In genomic region chr2:240297553-240298315, GRCh38 we compare ENCODE assay signal across 15 cellular contexts.
"Had no signal": no experiment of that assay in that cellular context is flagged by ENCODE, and none has a peak within 500 bp of the region (broad histone marks: within the 10 kb centered on the region; RNA-seq: fewer than 3 reads in every experiment).

No MANE protein-coding gene starts in this region.

- DNase-seq: activated CD4-positive, alpha-beta T cell treated with anti-CD3 and anti-CD28 coated beads, Interleukin-2, amount 10 ng/mL, durations not matched to agents 7 days and 5 days; activated naive CD4-positive, alpha-beta T cell; activated naive CD8-positive, alpha-beta T cell treated with anti-CD3 and anti-CD28 coated beads for 36 hours; activated T-cell treated with anti-CD3 and anti-CD28 coated beads for 4 hours; amniotic stem cell; colonic mucosa; foreskin melanocyte; glutamatergic neuron; hypothalamus; sigmoid colon; stimulated activated CD4-positive, alpha-beta T cell treated with anti-CD3 and anti-CD28 coated beads, Interleukin-4, amount 100 ng/mL, for 24 hours; stimulated activated naive B cell treated with anti-CD40 and anti-IgM and Interleukin-4, amounts not matched to agents 10 μg/mL and 1 μg/mL and 100 μg/mL, for 72 hours had no signal

- ATAC-seq: activated CD4-positive, CD25-positive, alpha-beta regulatory T cell treated with anti-CD3 and anti-CD28 coated beads, Interleukin-2, amount 50 U/mL, for 24 hours; left lung; pancreas; stimulated activated naive B cell treated with anti-CD40 and anti-IgM and Interleukin-4, amounts not matched to agents 10 μg/mL and 1 μg/mL and 100 μg/mL, for 72 hours had no signal
